Comparison of ENCODE assay signal across 1 cellular context in genomic region chr1:26959722-26960624, GRCh38.
TF ChIP-seq lines count a peak whose summit lies in the region.

KDF1 (minus strand) TSS chr1:26960468; CDS start chr1:26952380, 8,088 bp downstream.

TF ChIP-seq in HepG2, 621 proteins besides CTCF, POLR2A, EP300 and RAD21 (continued from another document):
- TF ChIP-seq DBP (CRISPR knock-in tag; IDR thresholded peaks at IDR 0.05; ENCODE audit: not compliant biosample characterization), result no peak
- TF ChIP-seq CREM (IDR thresholded peaks at IDR 0.05), result no peak
- TF ChIP-seq CREM (CRISPR knock-in tag; IDR thresholded peaks at IDR 0.05), result no peak
- 0 out of 2 replicates have a peak, but pooled peaks have one; percentile 7 for TF ChIP-seq CEBPG (CRISPR knock-in tag; IDR thresholded peaks at IDR 0.05)
- no peak for TF ChIP-seq ZNF121 (CRISPR knock-in tag; IDR thresholded peaks at IDR 0.05)
- TF ChIP-seq ZNF331 (CRISPR knock-in tag; IDR thresholded peaks at IDR 0.05), result peak; percentile 41; the same call in 1 of the 2 replicates
- no peak for TF ChIP-seq KIAA2018 (CRISPR knock-in tag; IDR thresholded peaks at IDR 0.05; ENCODE audit: borderline replicate concordance)
- no peak for TF ChIP-seq PRPF4 (IDR thresholded peaks at IDR 0.05; ENCODE audit: low read depth, low read length, poor library complexity, severe bottlenecking)
- no peak; the same call in 1 of the 2 replicates for TF ChIP-seq RFXAP (CRISPR knock-in tag; IDR thresholded peaks at IDR 0.05; ENCODE audit: borderline replicate concordance)
- peak; percentile 47 for TF ChIP-seq HNRNPLL (IDR thresholded peaks at IDR 0.05; ENCODE audit: low read depth, low read length, poor library complexity, severe bottlenecking)
- no peak for TF ChIP-seq SP5 (CRISPR knock-in tag; IDR thresholded peaks at IDR 0.05; ENCODE audit: borderline replicate concordance, low read depth)
- TF ChIP-seq PPARG (CRISPR knock-in tag; conservative IDR thresholded peaks at IDR 0.05), result no peak
- TF ChIP-seq SRY (CRISPR knock-in tag; IDR thresholded peaks at IDR 0.05), result no peak
- TF ChIP-seq TIGD3 (CRISPR knock-in tag; IDR thresholded peaks at IDR 0.05; ENCODE audit: borderline replicate concordance), result no peak
- no peak for TF ChIP-seq ZBTB40 (IDR thresholded peaks at IDR 0.05)
- TF ChIP-seq ZBTB40 (CRISPR knock-in tag; IDR thresholded peaks at IDR 0.05), result no peak
- TF ChIP-seq ARID4A (CRISPR knock-in tag; IDR thresholded peaks at IDR 0.05; ENCODE audit: borderline replicate concordance), result peak; percentile 50; the same call in 1 of the 2 replicates
- TF ChIP-seq ZKSCAN8 (CRISPR knock-in tag; IDR thresholded peaks at IDR 0.05; ENCODE audit: borderline replicate concordance), result 0 out of 2 replicates have a peak, but pooled peaks have one; percentile 30
